18 cellular contexts compared by ENCODE assay signal in the genomic region with DNA sequence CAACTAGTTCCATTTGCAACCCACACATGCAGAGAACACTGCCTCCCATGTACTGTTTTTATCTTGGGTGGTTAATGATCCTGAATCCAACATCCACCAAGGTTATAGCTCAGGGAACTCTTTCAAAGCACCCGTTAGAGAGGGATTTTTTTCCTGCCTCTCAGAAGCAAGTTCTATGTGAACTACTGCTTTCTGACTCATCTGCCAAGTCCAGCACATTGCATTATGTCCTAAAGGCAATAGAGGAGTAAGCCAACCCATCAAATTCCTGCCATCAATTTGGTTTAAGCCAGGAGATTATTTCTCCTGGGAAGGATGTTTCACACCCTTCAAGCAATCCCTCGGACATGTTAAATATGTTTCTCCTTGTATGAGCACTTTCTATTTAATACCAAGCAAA.
A peak's percentile ranks its signal among the peaks of the same experiment; 100 is the strongest.
DNase-seq lines count a peak whose midpoint lies in the region; ATAC-seq and TF ChIP-seq lines count a peak whose summit lies in the region.
"Had no signal": no experiment of that assay in that cellular context is flagged by ENCODE, and none has a peak within 500 bp of the region (broad histone marks: within the 10 kb centered on the region; RNA-seq: fewer than 3 reads in every experiment).

No MANE protein-coding gene starts in this region.

- TF ChIP-seq CTCF in ascending aorta (IDR thresholded peaks at IDR 0.05): no peak

- intact Hi-C loops in ascending aorta (cut with DNase I): no loop called here

- ATAC-seq in HG03469 (IDR thresholded peaks at IDR 0.05; ENCODE audit: unreplicated experiment) (no peak), GM21737 (IDR thresholded peaks at IDR 0.05; ENCODE audit: unreplicated experiment) (no peak)
- ATAC-seq: CD8-positive, alpha-beta T cell; HCT116 had no signal

- H3K4me1 ChIP-seq in ascending aorta: peaks cover 0 to 14% of the 10 kb centered on the region in 2 donors
- H3K4me1 ChIP-seq: BLaER1 had no signal

- no peaks in the 10 kb centered on the region for H3K36me3 ChIP-seq in ascending aorta
- H3K36me3 ChIP-seq: BLaER1 had no signal

- no peaks in the 10 kb centered on the region for H3K27me3 ChIP-seq in ascending aorta
- H3K27me3 ChIP-seq: BLaER1 had no signal

- H3K9me3 ChIP-seq in ascending aorta: no peaks in the 10 kb centered on the region
- H3K9me3 ChIP-seq: BLaER1, SK-N-SH had no signal

- H3K4me3 ChIP-seq in ascending aorta: no peak overlapping the region
- H3K4me3 ChIP-seq: BLaER1 had no signal

- H3K27ac ChIP-seq in ascending aorta: peak overlapping the region; percentile 15 to 61
- H3K27ac ChIP-seq: BLaER1 had no signal

- DNase-seq in Ammon's horn (ENCODE audit: low spot score) (peak; percentile 5), HCEC 1CT (peak; percentile 48), ascending aorta (ENCODE audit: low spot score in 2 of 2) (no peak), fibroblast of peridontal ligament (ENCODE audit: extremely low read depth) (peak; percentile 7), AG20443 (ENCODE audit: low spot score) (no peak)
- no peak for DNase-seq in activated CD4-positive, alpha-beta T cell treated with anti-CD3 and anti-CD28 coated beads for 1 hour
- DNase-seq: Calu3; CD8-positive, alpha-beta T cell; DMS53; Kasumi-1; NCI-H1092 treated with DMSO at 0.1 percent for 48 hours; NCI-H2081 treated with DMSO at 0.1 percent for 48 hours; SHP77; SK-N-SH had no signal

Comparison
In these comparisons a context has a peak if more than half of its experiments do, and no peak if none do; other contexts are left out.
1. DNase-seq: peak in Ammon's horn (single experiment), HCEC 1CT (single experiment) and fibroblast of peridontal ligament (single experiment); none in ascending aorta (0 of 2), AG20443 (single experiment) and activated CD4-positive, alpha-beta T cell treated with anti-CD3 and anti-CD28 coated beads for 1 hour (single experiment).